ENCODE assay signal across 20 cellular contexts in genomic region chr2:205571300-205571858, GRCh38.
"Had no signal": no experiment of that assay in that cellular context is flagged by ENCODE, and none has a peak within 500 bp of the region (broad histone marks: within the 10 kb centered on the region; RNA-seq: fewer than 3 reads in every experiment).

No MANE protein-coding gene starts in this region.

- DNase-seq: activated CD4-positive, alpha-beta T cell treated with anti-CD3 and anti-CD28 coated beads for 1 hour; activated gamma-delta T cell; adrenal gland; erythroblast; gastrocnemius medialis; head of caudate nucleus; kidney; left lung; right cardiac atrium; small intestine; stimulated activated CD4-positive, alpha-beta T cell treated with anti-CD3 and anti-CD28 coated beads, Interleukin-15, amount 100 ng/mL, for 24 hours; stimulated activated CD4-positive, alpha-beta T cell treated with anti-CD3 and anti-CD28 coated beads, Interleukin-2, amount 100 ng/mL, for 48 hours; stomach; T-helper 2 cell; upper lobe of left lung had no signal

- H3K4me3 ChIP-seq: adrenal gland, breast epithelium, coronary artery, gastrocnemius medialis, left lung, prostate gland, stomach, upper lobe of left lung had no signal

- ATAC-seq: activated naive CD4-positive, alpha-beta T cell treated with anti-CD3 and anti-CD28 coated beads, Interleukin-2, amount 50 U/mL, for 72 hours; gastrocnemius medialis; left lung; right cardiac atrium; stimulated activated effector memory CD8-positive, alpha-beta T cell treated with anti-CD3 and anti-CD28 coated beads, Interleukin-12 subunit alpha, Interleukin-12 subunit beta, amount 100 ng/mL, for 72 hours had no signal
